In the genomic region with DNA sequence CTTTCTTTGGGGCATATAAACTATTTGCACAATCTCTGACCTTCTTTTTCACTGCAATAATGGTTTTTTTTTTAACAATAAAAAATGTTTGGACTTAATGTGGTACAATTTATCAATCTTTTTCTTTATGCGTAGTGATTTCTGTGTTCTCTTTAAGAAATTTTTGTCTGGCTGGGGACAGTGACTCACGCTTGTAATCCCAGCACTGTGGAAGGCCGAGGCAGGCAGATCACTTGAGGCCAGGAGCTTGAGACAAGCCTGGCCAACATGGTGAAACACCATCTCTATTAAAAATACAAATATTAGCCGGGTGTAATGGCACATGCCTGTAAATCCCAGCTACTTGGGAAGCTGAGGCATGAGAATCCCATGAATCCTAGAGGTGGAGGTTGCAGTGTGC, we compare ENCODE assay signal across 25 cellular contexts.
"Had no signal": no experiment of that assay in that cellular context is flagged by ENCODE, and none has a peak within 500 bp of the region (broad histone marks: within the 10 kb centered on the region; RNA-seq: fewer than 3 reads in every experiment).

No MANE protein-coding gene starts in this region.

- H3K4me2 ChIP-seq: neural progenitor cell had no signal

- H3K36me3 ChIP-seq: esophagus squamous epithelium, lower lobe of right lung, neural progenitor cell, prostate gland, right atrium auricular region, spleen, suprapubic skin, transverse colon, upper lobe of right lung, uterus had no signal

- H3K27me3 ChIP-seq: esophagus squamous epithelium, neural progenitor cell, right atrium auricular region, spleen, suprapubic skin, transverse colon, upper lobe of right lung, uterus had no signal

- H3K27me3 Mint-ChIP-seq: effector memory CD8-positive, alpha-beta T cell; stimulated activated naive B cell treated with anti-CD40 and anti-IgM and Interleukin-4, amounts not matched to agents 10 μg/mL and 1 μg/mL and 100 μg/mL, for 72 hours; stimulated activated naive CD8-positive, alpha-beta T cell treated with anti-CD3 and anti-CD28 coated beads, Interleukin-15, amount 100 ng/mL, for 72 hours had no signal

- H3K4me3 ChIP-seq: esophagus squamous epithelium, lower lobe of right lung, neural progenitor cell, prostate gland, right atrium auricular region, spleen, suprapubic skin, transverse colon, upper lobe of right lung, uterus had no signal

- H3K4me1 Mint-ChIP-seq: immature natural killer cell; naive B cell; nephron; neural progenitor cell; stimulated activated naive B cell treated with anti-CD40 and anti-IgM and Interleukin-4, amounts not matched to agents 10 μg/mL and 1 μg/mL and 100 μg/mL, for 72 hours; stimulated activated naive CD8-positive, alpha-beta T cell treated with anti-CD3 and anti-CD28 coated beads, Interleukin-15, amount 100 ng/mL, for 72 hours had no signal

- H3K27ac Mint-ChIP-seq: effector memory CD8-positive, alpha-beta T cell; immature natural killer cell; nephron; neural progenitor cell; stimulated activated naive B cell treated with anti-CD40 and anti-IgM and Interleukin-4, amounts not matched to agents 10 μg/mL and 1 μg/mL and 100 μg/mL, for 72 hours; stimulated activated naive CD8-positive, alpha-beta T cell treated with anti-CD3 and anti-CD28 coated beads, Interleukin-15, amount 100 ng/mL, for 72 hours had no signal

- H3K27ac ChIP-seq: esophagus squamous epithelium, lower lobe of right lung, neural progenitor cell, prostate gland, right atrium auricular region, spleen, suprapubic skin, transverse colon, upper lobe of right lung, uterus had no signal

- ATAC-seq: effector memory CD8-positive, alpha-beta T cell; left colon; left ventricle myocardium superior; lower lobe of right lung; sciatic nerve; stimulated activated naive B cell treated with anti-CD40 and anti-IgM and Interleukin-4, amounts not matched to agents 10 μg/mL and 1 μg/mL and 100 μg/mL, for 72 hours; stimulated activated naive CD8-positive, alpha-beta T cell treated with anti-CD3 and anti-CD28 coated beads, Interleukin-15, amount 100 ng/mL, for 72 hours; upper lobe of right lung had no signal

- DNase-seq: cortex of kidney; effector memory CD8-positive, alpha-beta T cell; erythroblast; esophagus squamous epithelium; hypothalamus; immature natural killer cell; islet precursor cell; kidney glomerular epithelial cell; left colon; left ventricle myocardium superior; lower lobe of right lung; naive B cell; spleen; stimulated activated naive B cell treated with anti-CD40 and anti-IgM and Interleukin-4, amounts not matched to agents 10 μg/mL and 1 μg/mL and 100 μg/mL, for 72 hours; stimulated activated naive CD8-positive, alpha-beta T cell treated with anti-CD3 and anti-CD28 coated beads, Interleukin-15, amount 100 ng/mL, for 72 hours; transverse colon; upper lobe of right lung; uterus had no signal

- H3K9ac ChIP-seq: neural progenitor cell had no signal

- FAIRE-seq: frontal cortex had no signal

- H3K36me3 Mint-ChIP-seq: immature natural killer cell; naive B cell; neural progenitor cell; stimulated activated naive B cell treated with anti-CD40 and anti-IgM and Interleukin-4, amounts not matched to agents 10 μg/mL and 1 μg/mL and 100 μg/mL, for 72 hours had no signal

- H3K9me3 ChIP-seq: esophagus squamous epithelium, lower lobe of right lung, prostate gland, suprapubic skin, transverse colon, upper lobe of right lung, uterus had no signal

- H2AFZ ChIP-seq: neural progenitor cell had no signal

- H3K4me1 ChIP-seq: neural progenitor cell, prostate gland, spleen, suprapubic skin, upper lobe of right lung, uterus had no signal

- H3K4me3 Mint-ChIP-seq: effector memory CD8-positive, alpha-beta T cell; immature natural killer cell; naive B cell; nephron; neural progenitor cell; stimulated activated naive B cell treated with anti-CD40 and anti-IgM and Interleukin-4, amounts not matched to agents 10 μg/mL and 1 μg/mL and 100 μg/mL, for 72 hours; stimulated activated naive CD8-positive, alpha-beta T cell treated with anti-CD3 and anti-CD28 coated beads, Interleukin-15, amount 100 ng/mL, for 72 hours had no signal

- H3K9me3 Mint-ChIP-seq: nephron, neural progenitor cell had no signal
